ENCODE assay signal across 3 cellular contexts in genomic region chr16:18394363-18394762, GRCh38. TPM values are rescaled to one million over a fixed set of nuclear protein-coding genes. Genes with fewer than 3 reads are reported as not detected.
"Had no signal": no experiment of that assay in that cellular context is flagged by ENCODE, and none has a peak within 500 bp of the region (broad histone marks: within the 10 kb centered on the region; RNA-seq: fewer than 3 reads in every experiment).

No MANE protein-coding gene starts in this region.

RNA-seq across cellular contexts. Expression of gene NPIPA8, which starts 57.8 kb away (rescaled TPM):
- total RNA-seq: ascending aorta, bronchial epithelial cell, cardiac muscle cell had no signal
- polyA plus RNA-seq: cardiac muscle cell had no signal
